In the genomic region with DNA sequence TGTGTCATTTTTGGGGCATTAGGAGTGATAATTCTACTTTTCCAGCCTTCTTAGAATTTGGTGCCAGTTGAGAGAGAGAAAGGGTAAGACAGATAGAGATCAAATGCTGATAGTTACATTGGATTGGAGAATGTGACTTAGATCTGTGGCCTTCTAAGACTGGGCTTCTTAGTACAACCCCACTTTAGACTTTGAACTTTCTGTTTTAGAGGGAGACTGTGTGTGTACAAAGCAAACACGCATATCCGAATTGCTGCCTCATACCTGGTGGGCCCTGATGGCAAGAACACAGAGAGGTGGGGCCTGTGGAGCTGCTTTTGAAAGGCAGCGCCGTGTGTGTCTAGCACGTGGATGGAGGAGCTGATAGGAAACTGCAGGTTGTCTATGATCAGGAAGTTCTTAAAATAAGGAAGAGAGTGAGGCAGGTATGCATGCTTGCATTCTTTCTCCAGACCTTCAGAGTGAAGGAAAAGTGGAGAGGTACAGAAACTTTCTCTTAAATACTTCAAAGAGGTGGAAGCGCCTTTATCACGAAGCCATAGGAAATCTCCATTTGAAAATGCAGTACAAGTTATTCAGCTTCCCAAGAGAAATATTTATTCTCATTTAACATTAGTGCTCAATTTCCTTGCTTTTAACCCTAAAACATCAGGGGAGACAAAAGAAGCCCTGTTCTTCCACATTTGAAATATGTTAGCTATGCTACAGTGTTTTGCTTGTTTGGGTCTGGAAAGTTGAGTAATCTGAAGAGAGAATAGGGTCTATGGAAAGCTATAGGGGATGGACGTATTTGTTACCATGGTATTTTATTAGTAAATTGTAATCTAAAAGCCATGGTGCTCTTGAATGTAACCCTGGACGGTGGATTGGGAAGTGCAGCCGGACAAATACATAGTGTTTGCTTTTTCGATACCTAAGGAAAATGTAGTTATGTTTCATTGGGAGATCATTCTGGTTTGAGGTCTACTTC, we compare ENCODE assay signal across 1 cellular context.
TF ChIP-seq lines count a peak whose summit lies in the region.

No MANE protein-coding gene starts in this region.

TF ChIP-seq in K562, 482 proteins besides CTCF, POLR2A, EP300 and RAD21:
- TF ChIP-seq, protein P1, sequence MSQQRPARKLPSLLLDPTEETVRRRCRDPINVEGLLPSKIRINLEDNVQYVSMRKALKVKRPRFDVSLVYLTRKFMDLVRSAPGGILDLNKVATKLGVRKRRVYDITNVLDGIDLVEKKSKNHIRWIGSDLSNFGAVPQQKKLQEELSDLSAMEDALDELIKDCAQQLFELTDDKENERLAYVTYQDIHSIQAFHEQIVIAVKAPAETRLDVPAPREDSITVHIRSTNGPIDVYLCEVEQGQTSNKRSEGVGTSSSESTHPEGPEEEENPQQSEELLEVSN (IDR thresholded peaks at IDR 0.05; ENCODE audit: borderline replicate concordance in 1 of 2, extremely low read depth in 1 of 2, insufficient read depth in 1 of 2, insufficient read length in 1 of 2, low read depth in 1 of 2, low read length in 1 of 2, poor library complexity in 1 of 2, severe bottlenecking in 1 of 2) = peak in 1 of 2 experiments; percentile 51
- TF ChIP-seq, protein P2, sequence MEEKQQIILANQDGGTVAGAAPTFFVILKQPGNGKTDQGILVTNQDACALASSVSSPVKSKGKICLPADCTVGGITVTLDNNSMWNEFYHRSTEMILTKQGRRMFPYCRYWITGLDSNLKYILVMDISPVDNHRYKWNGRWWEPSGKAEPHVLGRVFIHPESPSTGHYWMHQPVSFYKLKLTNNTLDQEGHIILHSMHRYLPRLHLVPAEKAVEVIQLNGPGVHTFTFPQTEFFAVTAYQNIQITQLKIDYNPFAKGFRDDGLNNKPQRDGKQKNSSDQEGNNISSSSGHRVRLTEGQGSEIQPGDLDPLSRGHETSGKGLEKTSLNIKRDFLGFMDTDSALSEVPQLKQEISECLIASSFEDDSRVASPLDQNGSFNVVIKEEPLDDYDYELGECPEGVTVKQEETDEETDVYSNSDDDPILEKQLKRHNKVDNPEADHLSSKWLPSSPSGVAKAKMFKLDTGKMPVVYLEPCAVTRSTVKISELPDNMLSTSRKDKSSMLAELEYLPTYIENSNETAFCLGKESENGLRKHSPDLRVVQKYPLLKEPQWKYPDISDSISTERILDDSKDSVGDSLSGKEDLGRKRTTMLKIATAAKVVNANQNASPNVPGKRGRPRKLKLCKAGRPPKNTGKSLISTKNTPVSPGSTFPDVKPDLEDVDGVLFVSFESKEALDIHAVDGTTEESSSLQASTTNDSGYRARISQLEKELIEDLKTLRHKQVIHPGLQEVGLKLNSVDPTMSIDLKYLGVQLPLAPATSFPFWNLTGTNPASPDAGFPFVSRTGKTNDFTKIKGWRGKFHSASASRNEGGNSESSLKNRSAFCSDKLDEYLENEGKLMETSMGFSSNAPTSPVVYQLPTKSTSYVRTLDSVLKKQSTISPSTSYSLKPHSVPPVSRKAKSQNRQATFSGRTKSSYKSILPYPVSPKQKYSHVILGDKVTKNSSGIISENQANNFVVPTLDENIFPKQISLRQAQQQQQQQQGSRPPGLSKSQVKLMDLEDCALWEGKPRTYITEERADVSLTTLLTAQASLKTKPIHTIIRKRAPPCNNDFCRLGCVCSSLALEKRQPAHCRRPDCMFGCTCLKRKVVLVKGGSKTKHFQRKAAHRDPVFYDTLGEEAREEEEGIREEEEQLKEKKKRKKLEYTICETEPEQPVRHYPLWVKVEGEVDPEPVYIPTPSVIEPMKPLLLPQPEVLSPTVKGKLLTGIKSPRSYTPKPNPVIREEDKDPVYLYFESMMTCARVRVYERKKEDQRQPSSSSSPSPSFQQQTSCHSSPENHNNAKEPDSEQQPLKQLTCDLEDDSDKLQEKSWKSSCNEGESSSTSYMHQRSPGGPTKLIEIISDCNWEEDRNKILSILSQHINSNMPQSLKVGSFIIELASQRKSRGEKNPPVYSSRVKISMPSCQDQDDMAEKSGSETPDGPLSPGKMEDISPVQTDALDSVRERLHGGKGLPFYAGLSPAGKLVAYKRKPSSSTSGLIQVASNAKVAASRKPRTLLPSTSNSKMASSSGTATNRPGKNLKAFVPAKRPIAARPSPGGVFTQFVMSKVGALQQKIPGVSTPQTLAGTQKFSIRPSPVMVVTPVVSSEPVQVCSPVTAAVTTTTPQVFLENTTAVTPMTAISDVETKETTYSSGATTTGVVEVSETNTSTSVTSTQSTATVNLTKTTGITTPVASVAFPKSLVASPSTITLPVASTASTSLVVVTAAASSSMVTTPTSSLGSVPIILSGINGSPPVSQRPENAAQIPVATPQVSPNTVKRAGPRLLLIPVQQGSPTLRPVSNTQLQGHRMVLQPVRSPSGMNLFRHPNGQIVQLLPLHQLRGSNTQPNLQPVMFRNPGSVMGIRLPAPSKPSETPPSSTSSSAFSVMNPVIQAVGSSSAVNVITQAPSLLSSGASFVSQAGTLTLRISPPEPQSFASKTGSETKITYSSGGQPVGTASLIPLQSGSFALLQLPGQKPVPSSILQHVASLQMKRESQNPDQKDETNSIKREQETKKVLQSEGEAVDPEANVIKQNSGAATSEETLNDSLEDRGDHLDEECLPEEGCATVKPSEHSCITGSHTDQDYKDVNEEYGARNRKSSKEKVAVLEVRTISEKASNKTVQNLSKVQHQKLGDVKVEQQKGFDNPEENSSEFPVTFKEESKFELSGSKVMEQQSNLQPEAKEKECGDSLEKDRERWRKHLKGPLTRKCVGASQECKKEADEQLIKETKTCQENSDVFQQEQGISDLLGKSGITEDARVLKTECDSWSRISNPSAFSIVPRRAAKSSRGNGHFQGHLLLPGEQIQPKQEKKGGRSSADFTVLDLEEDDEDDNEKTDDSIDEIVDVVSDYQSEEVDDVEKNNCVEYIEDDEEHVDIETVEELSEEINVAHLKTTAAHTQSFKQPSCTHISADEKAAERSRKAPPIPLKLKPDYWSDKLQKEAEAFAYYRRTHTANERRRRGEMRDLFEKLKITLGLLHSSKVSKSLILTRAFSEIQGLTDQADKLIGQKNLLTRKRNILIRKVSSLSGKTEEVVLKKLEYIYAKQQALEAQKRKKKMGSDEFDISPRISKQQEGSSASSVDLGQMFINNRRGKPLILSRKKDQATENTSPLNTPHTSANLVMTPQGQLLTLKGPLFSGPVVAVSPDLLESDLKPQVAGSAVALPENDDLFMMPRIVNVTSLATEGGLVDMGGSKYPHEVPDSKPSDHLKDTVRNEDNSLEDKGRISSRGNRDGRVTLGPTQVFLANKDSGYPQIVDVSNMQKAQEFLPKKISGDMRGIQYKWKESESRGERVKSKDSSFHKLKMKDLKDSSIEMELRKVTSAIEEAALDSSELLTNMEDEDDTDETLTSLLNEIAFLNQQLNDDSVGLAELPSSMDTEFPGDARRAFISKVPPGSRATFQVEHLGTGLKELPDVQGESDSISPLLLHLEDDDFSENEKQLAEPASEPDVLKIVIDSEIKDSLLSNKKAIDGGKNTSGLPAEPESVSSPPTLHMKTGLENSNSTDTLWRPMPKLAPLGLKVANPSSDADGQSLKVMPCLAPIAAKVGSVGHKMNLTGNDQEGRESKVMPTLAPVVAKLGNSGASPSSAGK (IDR thresholded peaks at IDR 0.05) = peak; percentile 41; the same call in 1 of the 2 replicates
- no peak for TF ChIP-seq FOXA3 (CRISPR knock-in tag; conservative IDR thresholded peaks at IDR 0.05 in 1 of 2, IDR thresholded peaks at IDR 0.05 in 1 of 2)
